Comparison of ENCODE assay signal across 9 cellular contexts in genomic region chr5:113488645-113489184, GRCh38. TPM values are rescaled to one million over a fixed set of nuclear protein-coding genes. Genes with fewer than 3 reads are reported as not detected.
DNase-seq lines count a peak whose midpoint lies in the region; ATAC-seq, FAIRE-seq and TF ChIP-seq lines count a peak whose summit lies in the region.
"Had no signal": no experiment of that assay in that cellular context is flagged by ENCODE, and none has a peak within 500 bp of the region (broad histone marks: within the 10 kb centered on the region; RNA-seq: fewer than 3 reads in every experiment).

No MANE protein-coding gene starts in this region.

- peaks cover 11% of the 10 kb centered on the region for H3K9me3 ChIP-seq in neural progenitor cell (ENCODE audit: low read depth)

- H3K79me2 ChIP-seq in neural progenitor cell (ENCODE audit: low read depth), result no peaks in the 10 kb centered on the region

- peak overlapping the region; percentile 99 for H2AFZ ChIP-seq in neural progenitor cell (replicated peaks)

- no peaks in the 10 kb centered on the region for H3K4me1 Mint-ChIP-seq in neural progenitor cell

- H3K27ac Mint-ChIP-seq in neural progenitor cell, result no peak overlapping the region

- H3K27me3 ChIP-seq in neural progenitor cell, result peaks cover 39% of the 10 kb centered on the region

- H4K20me1 ChIP-seq in neural progenitor cell (ENCODE audit: low read depth), result no peaks in the 10 kb centered on the region

- H3K9ac ChIP-seq in neural progenitor cell, result no peak overlapping the region

- peaks cover 6% of the 10 kb centered on the region for H3F3A ChIP-seq in neural progenitor cell (ENCODE audit: low read depth)

- H3K36me3 Mint-ChIP-seq in neural progenitor cell, result peaks cover 3% of the 10 kb centered on the region

- H3K36me3 ChIP-seq in neural progenitor cell, result no peaks in the 10 kb centered on the region

- H3K27me3 Mint-ChIP-seq in neural progenitor cell (ENCODE audit: insufficient read depth, low read depth), result peaks cover 10% of the 10 kb centered on the region

- DNase-seq in COR-L47 (lab: John Stamatoyannopoulos, UW) (peak; percentile 26), NCI-H526 treated with DMSO at 0.1 percent for 48 hours (lab: John Stamatoyannopoulos, UW) (peak; percentile 48), epithelial cell of prostate (ENCODE audit: low read depth, low spot score) (no peak), neural progenitor cell (ENCODE audit: low spot score) (no peak), GM12892 (ENCODE audit: insufficient read length) (no peak), middle frontal gyrus (ENCODE audit: extremely low spot score, low spot score) (no peak)

- H3K4me1 ChIP-seq in neural progenitor cell, result peaks cover 5% of the 10 kb centered on the region

- TF ChIP-seq CTCF in neural progenitor cell (IDR thresholded peaks at IDR 0.05), result no peak

- no peak for TF ChIP-seq POLR2A in GM12892 (IDR thresholded peaks at IDR 0.05; ENCODE audit: low read depth, low read length)

- peak overlapping the region; percentile 93 for H3K4me2 ChIP-seq in neural progenitor cell

- H3K4me3 Mint-ChIP-seq in neural progenitor cell, result peak overlapping the region; percentile 91

- peak overlapping the region; percentile 76 for H3K4me3 ChIP-seq in neural progenitor cell

- ATAC-seq in GM21737 (IDR thresholded peaks at IDR 0.05; ENCODE audit: unreplicated experiment) (no peak), GM19397 (IDR thresholded peaks at IDR 0.05; ENCODE audit: unreplicated experiment) (no peak)

- H3K27ac ChIP-seq in epithelial cell of prostate (peak overlapping the region; percentile 80), neural progenitor cell (no peak overlapping the region)

- FAIRE-seq in GM12892 (lab: Jason Lieb, UNC), result no peak
- FAIRE-seq: islet of Langerhans had no signal

- H3K9me3 Mint-ChIP-seq in neural progenitor cell, result peaks cover 22% of the 10 kb centered on the region

RNA-seq across cellular contexts. Expression of gene MCC, which starts 0.5 kb away (rescaled TPM):
- total RNA-seq in neural progenitor cell (ENCODE audit: low replicate concordance), result 2.5 and 3.4 TPM in 2 replicates
- polyA plus RNA-seq in GM12892 (2012; ENCODE audit: missing spikeins), result 0.30 TPM

RNA-seq across cellular contexts. Expression of gene YTHDC2, which starts 24.8 kb away (rescaled TPM):
- total RNA-seq in neural progenitor cell (ENCODE audit: low replicate concordance), result 15.1 and 18.5 TPM in 2 replicates
- 13.8 TPM for polyA plus RNA-seq in GM12892 (2012; ENCODE audit: missing spikeins)

RNA-seq across cellular contexts. Expression of gene TSSK1B, which starts 53.9 kb away (rescaled TPM):
- not detected in 2 replicates for total RNA-seq in neural progenitor cell (ENCODE audit: low replicate concordance)
- polyA plus RNA-seq in GM12892 (2012; ENCODE audit: missing spikeins), result not detected

Comparison
In these comparisons a context has a peak if more than half of its experiments do, and no peak if none do; other contexts are left out.
1. DNase-seq: peak in COR-L47 (single experiment) and NCI-H526 treated with DMSO at 0.1 percent for 48 hours (single experiment); none in epithelial cell of prostate (single experiment), neural progenitor cell (single experiment), GM12892 (single experiment) and middle frontal gyrus (single experiment).